18 cellular contexts compared by ENCODE assay signal in the genomic region with DNA sequence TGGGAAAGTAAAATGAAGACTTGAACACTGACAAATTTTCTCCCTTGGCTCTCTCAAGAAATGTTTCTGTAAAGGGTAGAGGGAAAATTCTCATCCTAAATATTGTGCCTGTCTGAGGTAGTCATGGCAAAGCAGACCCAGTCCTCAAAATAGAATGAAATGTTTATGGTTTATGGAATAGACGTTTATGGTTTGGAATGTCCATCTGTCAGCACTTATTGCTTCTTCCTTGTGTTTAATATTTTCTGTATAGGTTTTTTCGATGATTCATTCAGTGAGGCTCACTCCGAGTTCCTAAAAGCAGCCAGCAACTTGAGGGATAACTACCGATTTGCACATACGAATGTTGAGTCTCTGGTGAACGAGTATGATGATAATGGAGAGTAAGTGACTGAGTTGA.
DNase-seq lines count a peak whose midpoint lies in the region; FAIRE-seq lines count a peak whose summit lies in the region.
"Had no signal": no experiment of that assay in that cellular context is flagged by ENCODE, and none has a peak within 500 bp of the region (broad histone marks: within the 10 kb centered on the region; RNA-seq: fewer than 3 reads in every experiment).

No MANE protein-coding gene starts in this region.

- H3K9me3 ChIP-seq in SK-N-MC (ENCODE audit: low read depth, low read length): no peaks in the 10 kb centered on the region
- H3K9me3 ChIP-seq: BE2C, lower lobe of right lung, SJSA1, spleen had no signal

- peak overlapping the region; percentile 81 for H3K27ac ChIP-seq in SK-N-MC
- H3K27ac ChIP-seq: lower lobe of right lung, SJSA1 had no signal

- peaks cover 76% of the 10 kb centered on the region for H3K36me3 ChIP-seq in SK-N-MC (ENCODE audit: insufficient read depth, low read length)

- H3K4me3 ChIP-seq in SK-N-MC: no peak overlapping the region
- H3K4me3 ChIP-seq: lower lobe of right lung, SJSA1, spleen had no signal

- no peak for DNase-seq in GM19239 (ENCODE audit: insufficient read length, low spot score)
- DNase-seq in SK-N-MC (ENCODE audit: low read depth, low spot score): no peak
- DNase-seq in fibroblast of peridontal ligament (ENCODE audit: extremely low read depth): peak; percentile 60
- no peak for DNase-seq in KG1 (lab: John Stamatoyannopoulos, UW)
- DNase-seq in ecto neural progenitor cell (ENCODE audit: low spot score): no peak
- no peak for DNase-seq in DMS114 treated with DMSO at 0.1 percent for 48 hours (lab: John Stamatoyannopoulos, UW; ENCODE audit: unreplicated experiment)
- DNase-seq: amniotic stem cell; BE2C; effector memory CD4-positive, alpha-beta T cell; Karpas-422; lower lobe of right lung; NCI-H1048; NCI-H2029; PC-3; spleen; T-helper 9 cell had no signal

- FAIRE-seq in GM19239 (lab: Jason Lieb, UNC): peak; percentile 31
- FAIRE-seq: islet of Langerhans had no signal

- no peak overlapping the region for H3K9ac ChIP-seq in SK-N-MC (ENCODE audit: insufficient read length)
